19 cellular contexts compared by ENCODE assay signal in genomic region chr3:119481079-119481478, GRCh38. TPM values are rescaled to one million over a fixed set of nuclear protein-coding genes. Genes with fewer than 3 reads are reported as not detected.
DNase-seq lines count a peak whose midpoint lies in the region; ATAC-seq and TF ChIP-seq lines count a peak whose summit lies in the region.
"Had no signal": no experiment of that assay in that cellular context is flagged by ENCODE, and none has a peak within 500 bp of the region (broad histone marks: within the 10 kb centered on the region; RNA-seq: fewer than 3 reads in every experiment).

No MANE protein-coding gene starts in this region.

- H3K4me1 ChIP-seq in GM23248 (ENCODE audit: insufficient read depth), result no peaks in the 10 kb centered on the region
- H3K4me1 ChIP-seq in adipocyte (ENCODE audit: control insufficient read depth, insufficient read depth, low read length), result peaks cover 3% of the 10 kb centered on the region
- peaks cover 10% of the 10 kb centered on the region for H3K4me1 ChIP-seq in foreskin keratinocyte
- no peaks in the 10 kb centered on the region for H3K4me1 ChIP-seq in spleen
- H3K4me1 ChIP-seq: BLaER1 had no signal

- intact Hi-C loops in spleen (cut with DNase I; ENCODE audit: low total_unique reads), result no loop called here

- no peaks in the 10 kb centered on the region for H3F3A ChIP-seq in GM23248 (ENCODE audit: insufficient read depth)

- 94 to 98% methylated on average over 2 of the region's 2 CpGs for WGBS in GM23248 (ENCODE audit: low coverage in 1 of 2, low lambda C conversion rate in 2 of 2, missing lambda C conversion rate in 2 of 2), 2 experiments
- 94 to 97% (median 95%) methylated on average over 2 of the region's 2 CpGs for WGBS in spleen, 5 donors

- H3K4me3 ChIP-seq in AG04449 (ENCODE audit: low read depth, low read length) (no peak overlapping the region), GM23248 (no peak overlapping the region), adipocyte (ENCODE audit: low read length) (no peak overlapping the region), spleen (no peak overlapping the region)
- H3K4me3 ChIP-seq: BLaER1 had no signal

- in situ Hi-C loops in GM23248 (cut with MboI), result no loop called here

- TF ChIP-seq POLR2A in erythroblast (IDR thresholded peaks at IDR 0.05; ENCODE audit: low read length), result no peak
- TF ChIP-seq POLR2A in spleen (IDR thresholded peaks at IDR 0.05), result no peak

- H3K27me3 ChIP-seq in GM23248 (replicated peaks; ENCODE audit: insufficient read depth), result no peaks in the 10 kb centered on the region
- H3K27me3 ChIP-seq in adipocyte (replicated peaks; ENCODE audit: control insufficient read depth, insufficient read depth, low read length), result no peaks in the 10 kb centered on the region
- no peaks in the 10 kb centered on the region for H3K27me3 ChIP-seq in foreskin keratinocyte
- no peaks in the 10 kb centered on the region for H3K27me3 ChIP-seq in spleen (replicated peaks in 1 of 7)
- H3K27me3 ChIP-seq: BLaER1 had no signal

- H3K9me3 ChIP-seq in GM23248 (ENCODE audit: low read depth) (no peaks in the 10 kb centered on the region), adipocyte (ENCODE audit: control insufficient read depth, low read length) (no peaks in the 10 kb centered on the region), spleen (no peaks in the 10 kb centered on the region)
- H3K9me3 ChIP-seq: BLaER1 had no signal

- no peaks in the 10 kb centered on the region for H3K9me2 ChIP-seq in GM23248 (ENCODE audit: insufficient read depth)

- H3K9ac ChIP-seq in GM23248, result no peak overlapping the region
- H3K9ac ChIP-seq in adipocyte (ENCODE audit: low read length), result no peak overlapping the region
- H3K9ac ChIP-seq: BLaER1 had no signal

- H3K36me3 ChIP-seq in GM23248 (ENCODE audit: low read depth) (peaks cover 14% of the 10 kb centered on the region; the same call in 1 of the 2 replicates), adipocyte (ENCODE audit: control insufficient read depth, insufficient read depth, low read length, severe bottlenecking) (peaks cover 46% of the 10 kb centered on the region), spleen (peaks cover 3 to 100% (median 61%) of the 10 kb centered on the region in 6 donors)

- no peaks in the 10 kb centered on the region for H3K79me2 ChIP-seq in GM23248 (ENCODE audit: insufficient read depth)

- POLR2A ChIA-PET in AG04449 (lab: Yijun Ruan, JAX), result no interaction called here

- H3K27ac ChIP-seq in GM23248, result no peak overlapping the region
- peak overlapping the region; percentile 26 for H3K27ac ChIP-seq in foreskin keratinocyte
- H3K27ac ChIP-seq in caudate nucleus (ENCODE audit: low read depth, low read length), result no peak overlapping the region
- H3K27ac ChIP-seq in spleen, result no peak overlapping the region
- H3K27ac ChIP-seq: BLaER1 had no signal

- CTCF ChIA-PET in AG04449 (lab: Yijun Ruan, JAX), result interaction anchor here (0.8 to 2.0 kb wide), 3 partner anchors 9 to 200 kb away, joined by 3 to 8 read pairs (median 6); no protein-coding TSS in a partner anchor

- no peaks in the 10 kb centered on the region for H4K20me1 ChIP-seq in GM23248 (ENCODE audit: insufficient read depth)
- H4K20me1 ChIP-seq: BLaER1 had no signal

- DNase-seq in AG04449 (ENCODE audit: low read depth, low spot score) (peak; percentile 26), GM23248 (peak; percentile 20), adipocyte (ENCODE audit: low read depth) (peak; percentile 19), foreskin keratinocyte (peak; percentile 81 to 90), erythroblast (lab: John Stamatoyannopoulos, UW) (no peak), caudate nucleus (lab: John Stamatoyannopoulos, UW) (no peak), spleen (no peak), EL (no peak)
- DNase-seq: Calu3; CD8-positive, alpha-beta T cell; DMS53; H9; KBM-7; NCI-H1105 treated with DMSO at 0.1 percent for 48 hours; NCI-H1694; NCI-H510A; PC-3; RPMI8226 had no signal

- no peak overlapping the region for H3K4me2 ChIP-seq in GM23248 (ENCODE audit: unreplicated experiment)
- H3K4me2 ChIP-seq: BLaER1 had no signal

- ATAC-seq in foreskin keratinocyte, result peak; percentile 99
- ATAC-seq: CD8-positive, alpha-beta T cell; PC-3 had no signal

- H2AFZ ChIP-seq in GM23248, result no peak overlapping the region

- TF ChIP-seq CTCF in AG04449 (IDR thresholded peaks at IDR 0.05; ENCODE audit: insufficient read depth, low read length, missing control alignments) (no peak), foreskin keratinocyte (conservative IDR thresholded peaks at IDR 0.05) (no peak), spleen (IDR thresholded peaks at IDR 0.05 in 8 of 11, conservative IDR thresholded peaks at IDR 0.05 in 3 of 11) (no peak)

RNA-seq across cellular contexts. Expression of gene POGLUT1, which starts 12.3 kb away (rescaled TPM):
- total RNA-seq in GM23248 (2014; rRNA removed; shearing (Covaris generic)), result 10.9 and 20.8 TPM in 2 replicates
- 18.7 and 24.5 TPM in 2 replicates for polyA plus RNA-seq in GM23248 (2016; fragmentation: Nextera tagmentation; extraction: Ambion mirVana)
- 12.1 and 18.3 TPM in 2 replicates for total RNA-seq in foreskin keratinocyte
- polyA plus RNA-seq in foreskin keratinocyte, result 6.0 and 7.6 TPM in 2 replicates
- 10 to 100 TPM; 15.3 to 26.0 (median 24.3) TPM for total RNA-seq in spleen
- 10 to 100 TPM; 11.1 to 17.0 (median 12.6) TPM for polyA plus RNA-seq in spleen

RNA-seq across cellular contexts. Expression of gene TIMMDC1, which starts 17.3 kb away (rescaled TPM):
- total RNA-seq in GM23248 (2014; rRNA removed; shearing (Covaris generic)), result 45.3 and 54.3 TPM in 2 replicates
- 160 and 163 TPM in 2 replicates for polyA plus RNA-seq in GM23248 (2016; fragmentation: Nextera tagmentation; extraction: Ambion mirVana)
- total RNA-seq in foreskin keratinocyte, result 85.3 and 95.0 TPM in 2 replicates
- 129 and 130 TPM in 2 replicates for polyA plus RNA-seq in foreskin keratinocyte
- total RNA-seq in spleen, result 10 to 100 TPM; 33.0 to 85.7 (median 67.4) TPM
- polyA plus RNA-seq in spleen, result 10 to 100 TPM; 57.1 to 77.8 (median 75.4) TPM

RNA-seq across cellular contexts. Expression of gene TMEM39A, which starts 17.7 kb away (rescaled TPM):
- total RNA-seq in GM23248 (2014; rRNA removed; shearing (Covaris generic)), result 78.8 and 105 TPM in 2 replicates
- polyA plus RNA-seq in GM23248 (2016; fragmentation: Nextera tagmentation; extraction: Ambion mirVana) (37.9 and 41.1 TPM in 2 replicates), foreskin keratinocyte (9.0 and 10.4 TPM in 2 replicates), spleen (1 to 10 TPM; 4.9 to 5.9 (median 5.4) TPM)
- total RNA-seq in foreskin keratinocyte (26.2 and 28.8 TPM in 2 replicates), spleen (10 to 100 TPM; 36.0 to 80.5 (median 42.3) TPM)

Comparison
In these comparisons a context has a peak if more than half of its experiments do, and no peak if none do; other contexts are left out.
1. DNase-seq: peak in AG04449 (single experiment), GM23248 (single experiment), adipocyte (single experiment) and foreskin keratinocyte (2 of 2); none in erythroblast (0 of 2), caudate nucleus (0 of 61), spleen (single experiment) and EL (single experiment).